Comparison of ENCODE assay signal across 29 cellular contexts in the genomic region with DNA sequence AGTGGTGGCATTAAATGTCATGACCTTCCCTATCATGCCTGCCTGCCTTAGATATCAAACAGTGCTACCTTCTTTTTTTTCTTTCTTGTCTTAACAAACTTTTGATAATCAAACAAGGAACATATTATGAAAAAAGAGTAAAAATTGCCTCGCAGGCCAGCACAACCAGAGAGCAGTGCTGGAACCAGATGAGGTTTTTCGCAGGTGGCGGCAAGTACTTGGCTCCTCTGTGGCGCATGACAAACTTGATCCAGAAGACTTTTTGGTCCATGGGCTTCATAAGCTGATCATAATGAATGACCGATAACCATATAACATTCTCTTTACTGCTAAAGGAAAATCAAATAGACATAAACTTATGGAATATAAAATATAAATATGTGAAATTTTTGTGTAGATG.
"Had no signal": no experiment of that assay in that cellular context is flagged by ENCODE, and none has a peak within 500 bp of the region (broad histone marks: within the 10 kb centered on the region; RNA-seq: fewer than 3 reads in every experiment).

No MANE protein-coding gene starts in this region.

- H3K27ac ChIP-seq: neutrophil, parathyroid adenoma, psoas muscle, skin epidermis, thoracic aorta, thyroid gland, tibial nerve, upper lobe of left lung, vagina had no signal

- H3K9me3 Mint-ChIP-seq: naive thymus-derived CD8-positive, alpha-beta T cell; natural killer cell treated with Interleukin-12 subunit alpha and Interleukin-12 subunit beta and Interleukin-15 and Interleukin-18, amount 100 ng/mL, for 72 hours; nephron progenitor cell; neural crest cell; stimulated activated effector memory CD8-positive, alpha-beta T cell treated with anti-CD3 and anti-CD28 coated beads, Interleukin-12 subunit alpha, Interleukin-12 subunit beta, amount 100 ng/mL, for 72 hours; stimulated activated naive B cell treated with anti-CD40 and anti-IgM and Interleukin-4, amounts not matched to agents 10 μg/mL and 1 μg/mL and 100 μg/mL, for 72 hours; stimulated activated naive CD8-positive, alpha-beta T cell treated with anti-CD3 and anti-CD28 coated beads, Interleukin-15, Interleukin-2, amounts not matched to agents 100 ng/mL and 50 ng/mL, for 24 hours had no signal

- H2AFZ ChIP-seq: parathyroid adenoma had no signal

- ATAC-seq: naive thymus-derived CD8-positive, alpha-beta T cell; natural killer cell treated with Interleukin-12 subunit alpha and Interleukin-12 subunit beta and Interleukin-15 and Interleukin-18, amount 100 ng/mL, for 72 hours; psoas muscle; right cardiac atrium; sciatic nerve; stimulated activated effector memory CD8-positive, alpha-beta T cell treated with anti-CD3 and anti-CD28 coated beads, Interleukin-12 subunit alpha, Interleukin-12 subunit beta, amount 100 ng/mL, for 72 hours; stimulated activated naive B cell treated with anti-CD40 and anti-IgM and Interleukin-4, amounts not matched to agents 10 μg/mL and 1 μg/mL and 100 μg/mL, for 72 hours had no signal

- H3K4me1 ChIP-seq: parathyroid adenoma, psoas muscle, tibial nerve, vagina had no signal

- H3K4me3 Mint-ChIP-seq: naive thymus-derived CD8-positive, alpha-beta T cell; natural killer cell treated with Interleukin-12 subunit alpha and Interleukin-12 subunit beta and Interleukin-15 and Interleukin-18, amount 100 ng/mL, for 72 hours; nephron progenitor cell; neural crest cell; stimulated activated effector memory CD8-positive, alpha-beta T cell treated with anti-CD3 and anti-CD28 coated beads, Interleukin-12 subunit alpha, Interleukin-12 subunit beta, amount 100 ng/mL, for 72 hours; stimulated activated naive B cell treated with anti-CD40 and anti-IgM and Interleukin-4, amounts not matched to agents 10 μg/mL and 1 μg/mL and 100 μg/mL, for 72 hours; stimulated activated naive CD8-positive, alpha-beta T cell treated with anti-CD3 and anti-CD28 coated beads, Interleukin-15, Interleukin-2, amounts not matched to agents 100 ng/mL and 50 ng/mL, for 24 hours had no signal

- H3K4me1 Mint-ChIP-seq: naive thymus-derived CD8-positive, alpha-beta T cell; neural crest cell; stimulated activated effector memory CD8-positive, alpha-beta T cell treated with anti-CD3 and anti-CD28 coated beads, Interleukin-12 subunit alpha, Interleukin-12 subunit beta, amount 100 ng/mL, for 72 hours; stimulated activated naive B cell treated with anti-CD40 and anti-IgM and Interleukin-4, amounts not matched to agents 10 μg/mL and 1 μg/mL and 100 μg/mL, for 72 hours had no signal

- H3K27me3 ChIP-seq: neutrophil, stomach, thyroid gland, tibial nerve, upper lobe of left lung, vagina had no signal

- H3K27me3 Mint-ChIP-seq: naive thymus-derived CD8-positive, alpha-beta T cell; natural killer cell treated with Interleukin-12 subunit alpha and Interleukin-12 subunit beta and Interleukin-15 and Interleukin-18, amount 100 ng/mL, for 72 hours; progenitor cell of endocrine pancreas; stimulated activated naive B cell treated with anti-CD40 and anti-IgM and Interleukin-4, amounts not matched to agents 10 μg/mL and 1 μg/mL and 100 μg/mL, for 72 hours; stimulated activated naive CD8-positive, alpha-beta T cell treated with anti-CD3 and anti-CD28 coated beads, Interleukin-15, Interleukin-2, amounts not matched to agents 100 ng/mL and 50 ng/mL, for 24 hours had no signal

- DNase-seq: naive thymus-derived CD8-positive, alpha-beta T cell; nephron progenitor cell; nucleus accumbens; posterior cingulate gyrus; psoas muscle; right cardiac atrium; stimulated activated CD4-positive, alpha-beta T cell treated with anti-CD3 and anti-CD28 coated beads, Interleukin-15, amount 100 ng/mL, for 24 hours; stimulated activated CD4-positive, alpha-beta T cell treated with anti-CD3 and anti-CD28 coated beads, Interleukin-2, amount 100 ng/mL, for 24 hours; stimulated activated CD4-positive, alpha-beta T cell treated with anti-CD3 and anti-CD28 coated beads, Interleukin-2, amount 100 ng/mL, for 48 hours; stimulated activated CD4-positive, alpha-beta T cell treated with anti-CD3 and anti-CD28 coated beads, Interleukin-4, amount 100 ng/mL, for 24 hours; stimulated activated naive B cell treated with anti-CD40 and anti-IgM and Interleukin-4, amounts not matched to agents 10 μg/mL and 1 μg/mL and 100 μg/mL, for 72 hours; stimulated activated naive CD4-positive, alpha-beta T cell treated with Interleukin-2 at 50 U/mL for 16 hours; stomach; thyroid gland; trophoblast cell; upper lobe of left lung had no signal

- FAIRE-seq: urothelium cell line had no signal

- H3K36me3 Mint-ChIP-seq: naive thymus-derived CD8-positive, alpha-beta T cell; natural killer cell treated with Interleukin-12 subunit alpha and Interleukin-12 subunit beta and Interleukin-15 and Interleukin-18, amount 100 ng/mL, for 72 hours; stimulated activated effector memory CD8-positive, alpha-beta T cell treated with anti-CD3 and anti-CD28 coated beads, Interleukin-12 subunit alpha, Interleukin-12 subunit beta, amount 100 ng/mL, for 72 hours; stimulated activated naive B cell treated with anti-CD40 and anti-IgM and Interleukin-4, amounts not matched to agents 10 μg/mL and 1 μg/mL and 100 μg/mL, for 72 hours had no signal

- H3K9me3 ChIP-seq: neutrophil, psoas muscle, stomach, thoracic aorta, thyroid gland, tibial nerve, upper lobe of left lung, vagina had no signal

- H3K27ac Mint-ChIP-seq: naive thymus-derived CD8-positive, alpha-beta T cell; natural killer cell treated with Interleukin-12 subunit alpha and Interleukin-12 subunit beta and Interleukin-15 and Interleukin-18, amount 100 ng/mL, for 72 hours; nephron progenitor cell; progenitor cell of endocrine pancreas; stimulated activated effector memory CD8-positive, alpha-beta T cell treated with anti-CD3 and anti-CD28 coated beads, Interleukin-12 subunit alpha, Interleukin-12 subunit beta, amount 100 ng/mL, for 72 hours; stimulated activated naive B cell treated with anti-CD40 and anti-IgM and Interleukin-4, amounts not matched to agents 10 μg/mL and 1 μg/mL and 100 μg/mL, for 72 hours; stimulated activated naive CD8-positive, alpha-beta T cell treated with anti-CD3 and anti-CD28 coated beads, Interleukin-15, Interleukin-2, amounts not matched to agents 100 ng/mL and 50 ng/mL, for 24 hours had no signal

- H3K4me3 ChIP-seq: psoas muscle, skin epidermis, stomach, thoracic aorta, thyroid gland, tibial nerve, upper lobe of left lung, vagina had no signal

- H3K36me3 ChIP-seq: neutrophil, stomach, thoracic aorta, thyroid gland, tibial nerve, upper lobe of left lung, vagina had no signal

- H3K9ac ChIP-seq: parathyroid adenoma had no signal

- H3K79me2 ChIP-seq: parathyroid adenoma had no signal
